ENCODE assay signal across 9 cellular contexts in the genomic region with DNA sequence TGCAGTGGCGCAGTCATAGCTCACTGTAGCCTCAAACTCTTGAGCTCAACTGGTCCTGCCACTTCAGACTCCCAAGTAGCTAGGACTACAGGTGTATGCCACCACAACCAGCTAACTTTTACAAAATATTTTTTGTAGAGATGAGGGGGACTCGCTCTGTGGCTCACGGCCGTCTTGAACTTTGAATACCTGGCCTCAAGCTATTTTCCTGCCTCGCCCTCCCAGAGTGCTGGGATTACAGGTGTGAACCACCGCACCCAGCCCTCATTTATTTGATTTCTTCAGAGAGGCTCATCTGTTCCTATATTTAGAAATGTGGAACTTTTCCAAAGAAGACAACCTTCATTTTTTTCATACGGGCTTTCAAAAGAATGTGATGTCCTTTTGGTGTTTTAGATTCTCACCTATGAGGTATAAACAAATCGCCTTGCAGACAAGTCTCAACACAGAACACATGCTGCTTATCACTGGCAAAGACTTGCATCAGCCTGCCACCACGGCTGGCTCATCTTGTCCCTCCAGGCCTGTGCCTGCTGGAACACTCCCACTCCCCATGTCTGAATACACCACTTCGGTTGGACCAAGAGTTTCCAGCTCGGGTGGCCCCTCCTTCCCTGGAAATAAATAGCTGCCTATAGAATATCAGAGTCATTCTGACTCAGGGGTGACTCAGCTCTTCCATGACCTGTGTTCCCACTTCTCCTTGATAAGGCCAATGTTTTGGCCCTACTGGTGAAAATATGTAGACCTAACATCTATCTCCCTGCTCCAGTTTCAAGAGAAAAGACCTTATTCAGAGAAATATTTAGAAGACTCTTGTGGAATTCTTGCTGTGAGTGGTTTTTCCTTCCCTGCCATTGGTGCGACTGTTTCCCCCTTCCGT.
A peak's percentile ranks its signal among the peaks of the same experiment; 100 is the strongest.
DNase-seq lines count a peak whose midpoint lies in the region; ATAC-seq, FAIRE-seq and TF ChIP-seq lines count a peak whose summit lies in the region.
"Had no signal": no experiment of that assay in that cellular context is flagged by ENCODE, and none has a peak within 500 bp of the region (broad histone marks: within the 10 kb centered on the region; RNA-seq: fewer than 3 reads in every experiment).

No MANE protein-coding gene starts in this region.

- peak overlapping the region; percentile 56 for H3K4me3 Mint-ChIP-seq in activated T-helper 17 cell treated with anti-CD3 and anti-CD28 coated beads, Interleukin-2, amount 50 U/mL, for 72 hours

- DNase-seq in EH (ENCODE audit: low read depth) (peak; percentile 98), NCI-H510A treated with DMSO at 0.1 percent for 48 hours (lab: John Stamatoyannopoulos, UW) (peak; percentile 68), heart left ventricle (peak; percentile 27 to 93 (median 44)), GM12891 (ENCODE audit: insufficient read length, low spot score) (no peak)
- peak; percentile 32 for DNase-seq in stimulated activated CD4-positive, alpha-beta T cell treated with anti-CD3 and anti-CD28 coated beads, Interleukin-12 subunit alpha, Interleukin-12 subunit beta, amount 100 ng/mL, for 4 hours

- H3K4me1 ChIP-seq in heart left ventricle = peaks cover 0 to 48% (median 5%) of the 10 kb centered on the region in 12 donors

- FAIRE-seq in GM12891 (lab: Jason Lieb, UNC) = no peak

- no peaks in the 10 kb centered on the region for H3K27me3 ChIP-seq in heart left ventricle

- peak overlapping the region in 5 of 12 donors; percentile 14 to 69 (median 53) for H3K27ac ChIP-seq in heart left ventricle
- H3K27ac ChIP-seq: KMS-11 had no signal

- peaks cover 19% of the 10 kb centered on the region for H3K4me1 Mint-ChIP-seq in activated T-helper 17 cell treated with anti-CD3 and anti-CD28 coated beads, Interleukin-2, amount 50 U/mL, for 72 hours

- TF ChIP-seq CTCF in heart left ventricle (IDR thresholded peaks at IDR 0.05) = no peak

- no peaks in the 10 kb centered on the region for H3K9me3 Mint-ChIP-seq in activated T-helper 17 cell treated with anti-CD3 and anti-CD28 coated beads, Interleukin-2, amount 50 U/mL, for 72 hours

- TF ChIP-seq POLR2A in heart left ventricle (IDR thresholded peaks at IDR 0.05) (no peak), GM12891 (IDR thresholded peaks at IDR 0.05; ENCODE audit: low read depth, low read length) (no peak)

- ATAC-seq in activated T-helper 17 cell treated with anti-CD3 and anti-CD28 coated beads, Interleukin-2, amount 50 U/mL, for 72 hours (replicated peaks) = peak; percentile 98
- peak; percentile 66 to 96 (median 90) for ATAC-seq in heart left ventricle
- ATAC-seq in HG02973 (IDR thresholded peaks at IDR 0.05; ENCODE audit: unreplicated experiment) = no peak
- no peak for ATAC-seq in GM18873 (IDR thresholded peaks at IDR 0.05; ENCODE audit: low FRiP score, unreplicated experiment)

- peak overlapping the region; percentile 80 for H3K27ac Mint-ChIP-seq in activated T-helper 17 cell treated with anti-CD3 and anti-CD28 coated beads, Interleukin-2, amount 50 U/mL, for 72 hours

- no peaks in the 10 kb centered on the region for H3K9me3 ChIP-seq in heart left ventricle

- H3K27me3 Mint-ChIP-seq in activated T-helper 17 cell treated with anti-CD3 and anti-CD28 coated beads, Interleukin-2, amount 50 U/mL, for 72 hours = no peaks in the 10 kb centered on the region

- intact Hi-C loops in heart left ventricle (cut with DNase I) = loop anchor here in 3 of 10 donors (2.0 to 10.0 kb wide), 3 partner anchors 58 to 118 kb away; no protein-coding TSS in a partner anchor

- H3K36me3 Mint-ChIP-seq in activated T-helper 17 cell treated with anti-CD3 and anti-CD28 coated beads, Interleukin-2, amount 50 U/mL, for 72 hours (ENCODE audit: low read depth) = no peaks in the 10 kb centered on the region

- 70 to 74% (median 72%) methylated on average over 13 of the region's 13 CpGs for WGBS in heart left ventricle, 4 donors

- H3K4me3 ChIP-seq in heart left ventricle = no peak overlapping the region

- H3K36me3 ChIP-seq in heart left ventricle = no peaks in the 10 kb centered on the region

TF ChIP-seq in GM12891, 5 proteins besides CTCF, POLR2A, EP300 and RAD21:
- TF ChIP-seq TAF1 (IDR thresholded peaks at IDR 0.05; ENCODE audit: low read depth, low read length) = no peak
TF ChIP-seq in GM12891: peak in this region for 0.

Comparison
In these comparisons a context has a peak if more than half of its experiments do, and no peak if none do; other contexts are left out.
1. ATAC-seq: peak in activated T-helper 17 cell treated with anti-CD3 and anti-CD28 coated beads, Interleukin-2, amount 50 U/mL, for 72 hours (single experiment) and heart left ventricle (4 of 4); none in HG02973 (single experiment) and GM18873 (single experiment).